ENCODE assay signal across 15 cellular contexts in the genomic region with DNA sequence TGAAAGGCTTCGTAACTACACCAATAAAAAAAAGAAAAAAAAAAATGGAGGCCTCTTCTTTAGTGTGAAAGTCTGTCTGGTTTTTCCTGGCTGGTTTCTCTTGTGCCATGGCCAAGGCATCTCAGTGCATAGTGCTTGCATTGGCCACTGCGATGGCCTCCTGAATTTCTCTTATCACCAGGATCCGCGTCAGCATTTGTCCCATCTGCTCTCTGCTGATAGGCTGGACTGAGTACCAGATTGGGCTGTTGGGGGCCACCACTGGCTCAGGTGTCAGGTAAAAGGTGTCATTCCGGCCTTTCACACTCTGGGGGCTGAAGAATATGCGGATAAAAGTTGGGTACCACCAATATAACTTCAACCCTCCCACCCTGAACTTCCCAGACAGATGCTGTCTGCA. TPM values are rescaled to one million over a fixed set of nuclear protein-coding genes. Genes with fewer than 3 reads are reported as not detected.
A peak's percentile ranks its signal among the peaks of the same experiment; 100 is the strongest.
DNase-seq lines count a peak whose midpoint lies in the region; ATAC-seq, FAIRE-seq and TF ChIP-seq lines count a peak whose summit lies in the region.
"Had no signal": no experiment of that assay in that cellular context is flagged by ENCODE, and none has a peak within 500 bp of the region (broad histone marks: within the 10 kb centered on the region; RNA-seq: fewer than 3 reads in every experiment).

No MANE protein-coding gene starts in this region.

- peaks cover 7% of the 10 kb centered on the region for H3K9me1 ChIP-seq in K562 (ENCODE audit: control insufficient read depth, insufficient read depth, low read length)

- no peaks in the 10 kb centered on the region for H3K9me3 Mint-ChIP-seq in activated CD8-positive, alpha-beta memory T cell treated with anti-CD3 and anti-CD28 coated beads, Interleukin-2, amount 10 ng/mL, durations not matched to agents 7 days and 5 days (ENCODE audit: low read depth)
- peaks cover 0 to 2% (median 0%) of the 10 kb centered on the region in 5 donors for H3K9me3 Mint-ChIP-seq in CD8-positive, alpha-beta memory T cell
- H3K9me3 Mint-ChIP-seq: H9 had no signal

- H3K4me1 Mint-ChIP-seq in activated CD8-positive, alpha-beta memory T cell treated with anti-CD3 and anti-CD28 coated beads, Interleukin-2, amount 10 ng/mL, durations not matched to agents 7 days and 5 days, result peaks cover 35% of the 10 kb centered on the region
- peaks cover 23 to 40% (median 31%) of the 10 kb centered on the region in 3 donors for H3K4me1 Mint-ChIP-seq in CD8-positive, alpha-beta memory T cell

- no peaks in the 10 kb centered on the region for H3K9me3 ChIP-seq in CD8-positive, alpha-beta memory T cell (ENCODE audit: low read length)
- H3K9me3 ChIP-seq in K562 (replicated peaks; ENCODE audit: control insufficient read depth, insufficient read depth, low read depth, low read length), result no peaks in the 10 kb centered on the region
- H3K9me3 ChIP-seq in neutrophil, result no peaks in the 10 kb centered on the region
- H3K9me3 ChIP-seq: colonic mucosa, right atrium auricular region had no signal

- H3K27ac Mint-ChIP-seq in activated CD8-positive, alpha-beta memory T cell treated with anti-CD3 and anti-CD28 coated beads, Interleukin-2, amount 10 ng/mL, durations not matched to agents 7 days and 5 days, result peak overlapping the region; percentile 44
- H3K27ac Mint-ChIP-seq in CD8-positive, alpha-beta memory T cell, result peak overlapping the region in 6 of 8 donors; percentile 69 to 98 (median 88)

- DNase-seq in activated CD8-positive, alpha-beta memory T cell treated with anti-CD3 and anti-CD28 coated beads, Interleukin-2, amount 10 ng/mL, durations not matched to agents 7 days and 5 days, result no peak
- DNase-seq in activated CD8-positive, alpha-beta memory T cell treated with anti-CD3 and anti-CD28 coated beads, Interleukin-2, amount 50 U/mL, for 48 hours, result no peak
- no peak for DNase-seq in CD8-positive, alpha-beta memory T cell
- DNase-seq in K562 (ENCODE audit: extremely low read depth in 1 of 4, low spot score in 3 of 4) (peak in 3 of 4 experiments; percentile 28 to 53 (median 47)), occipital lobe (lab: John Stamatoyannopoulos, UW) (no peak)
- DNase-seq: colonic mucosa; foreskin keratinocyte; H9; NCI-H524; stimulated activated naive CD4-positive, alpha-beta T cell treated with Interleukin-2 at 50 U/mL for 16 hours had no signal

- no peak overlapping the region for H3K4me2 ChIP-seq in K562 (ENCODE audit: insufficient read depth, low read length)
- H3K4me2 ChIP-seq: KMS-11 had no signal

- TF ChIP-seq CTCF in K562 (IDR thresholded peaks at IDR 0.05 in 2 of 3, conservative IDR thresholded peaks at IDR 0.05 in 1 of 3; ENCODE audit: insufficient read depth in 2 of 3, low read depth in 1 of 3, low read length in 3 of 3) (no peak), neutrophil (IDR thresholded peaks at IDR 0.05) (no peak)

- H3K79me2 ChIP-seq in K562 (ENCODE audit: control insufficient read depth, insufficient read depth, low read length), result peaks cover 41% of the 10 kb centered on the region

- no peak for TF ChIP-seq POLR2A in K562 (conservative IDR thresholded peaks at IDR 0.05)

- in situ Hi-C loops in K562 (cut with MboI), result no loop called here

- no peak overlapping the region for H3K4me3 Mint-ChIP-seq in activated CD8-positive, alpha-beta memory T cell treated with anti-CD3 and anti-CD28 coated beads, Interleukin-2, amount 10 ng/mL, durations not matched to agents 7 days and 5 days
- peak overlapping the region in 1 of 7 donors; percentile 44 for H3K4me3 Mint-ChIP-seq in CD8-positive, alpha-beta memory T cell

- H3K27me3 ChIP-seq in CD8-positive, alpha-beta memory T cell (ENCODE audit: insufficient read depth, low read length, poor library complexity, severe bottlenecking), result no peaks in the 10 kb centered on the region
- H3K27me3 ChIP-seq in K562 (ENCODE audit: control insufficient read depth in 2 of 2, insufficient read depth in 2 of 2, low read length in 2 of 2) (no peaks in the 10 kb centered on the region), neutrophil (no peaks in the 10 kb centered on the region)
- H3K27me3 ChIP-seq: colonic mucosa, foreskin keratinocyte, right atrium auricular region had no signal

- H3K27ac ChIP-seq in CD8-positive, alpha-beta memory T cell (ENCODE audit: low read depth, low read length), result no peak overlapping the region
- H3K27ac ChIP-seq in K562 (ENCODE audit: extremely low read depth, low read depth, low read length) (no peak overlapping the region), neutrophil (peak overlapping the region; percentile 82)
- H3K27ac ChIP-seq: foreskin keratinocyte had no signal

- intact Hi-C loops in K562 (cut with micrococcal nuclease), result no loop called here

- TF ChIP-seq EP300 in K562 (IDR thresholded peaks at IDR 0.05; ENCODE audit: low read length), result no peak

- no peak for ATAC-seq in activated CD8-positive, alpha-beta memory T cell treated with anti-CD3 and anti-CD28 coated beads, Interleukin-2, amount 10 ng/mL, durations not matched to agents 7 days and 5 days
- no peak for ATAC-seq in K562
- no peak for ATAC-seq in GM21360 (IDR thresholded peaks at IDR 0.05; ENCODE audit: unreplicated experiment)
- no peak for ATAC-seq in GM18520 (IDR thresholded peaks at IDR 0.05; ENCODE audit: unreplicated experiment)
- ATAC-seq: foreskin keratinocyte had no signal

- H3K27me3 Mint-ChIP-seq in activated CD8-positive, alpha-beta memory T cell treated with anti-CD3 and anti-CD28 coated beads, Interleukin-2, amount 10 ng/mL, durations not matched to agents 7 days and 5 days, result no peaks in the 10 kb centered on the region
- H3K27me3 Mint-ChIP-seq in CD8-positive, alpha-beta memory T cell, result peaks cover 0 to 2% of the 10 kb centered on the region in 2 donors

- POLR2A ChIA-PET in CD8-positive, alpha-beta memory T cell (lab: Charles Lee), result no interaction called here
- POLR2A ChIA-PET in K562 (lab: Yijun Ruan, JAX), result interaction anchor here (0.6 kb wide), 2 partner anchors 43 to 321 kb away, joined by 3 read pairs; no protein-coding TSS in a partner anchor

- peaks cover 52% of the 10 kb centered on the region for H3K36me3 ChIP-seq in CD8-positive, alpha-beta memory T cell (ENCODE audit: insufficient read depth, low read length)
- peaks cover 80% of the 10 kb centered on the region for H3K36me3 ChIP-seq in K562 (ENCODE audit: control insufficient read depth, insufficient read depth, low read length)
- peaks cover 52% of the 10 kb centered on the region for H3K36me3 ChIP-seq in neutrophil

- 41% methylated on average over 4 of the region's 6 CpGs for WGBS in K562 (ENCODE audit: insufficient coverage, low coverage, missing lambda C conversion rate)

- peaks cover 41% of the 10 kb centered on the region for H3K36me3 Mint-ChIP-seq in activated CD8-positive, alpha-beta memory T cell treated with anti-CD3 and anti-CD28 coated beads, Interleukin-2, amount 10 ng/mL, durations not matched to agents 7 days and 5 days
- peaks cover 0 to 72% (median 12%) of the 10 kb centered on the region in 3 donors for H3K36me3 Mint-ChIP-seq in CD8-positive, alpha-beta memory T cell

- no TSS peak for BruUV-seq in K562 (replicated peaks; lab: Mats Ljungman, UMichigan)

- H3K4me1 ChIP-seq in CD8-positive, alpha-beta memory T cell (ENCODE audit: insufficient read depth, low read length), result peaks cover 16% of the 10 kb centered on the region
- H3K4me1 ChIP-seq in K562 (replicated peaks in 1 of 2; ENCODE audit: control insufficient read depth in 2 of 2, insufficient read depth in 2 of 2, low read length in 2 of 2), result peaks cover 28 to 37% of the 10 kb centered on the region in 2 experiments; a peak in 4 of 5 replicates
- peaks cover 15 to 16% of the 10 kb centered on the region in 2 experiments for H3K4me1 ChIP-seq in neutrophil (ENCODE audit: control insufficient read depth in 1 of 2, insufficient read depth in 1 of 2, low read depth in 1 of 2, low read length in 1 of 2)

- peaks cover 7% of the 10 kb centered on the region for H4K20me1 ChIP-seq in K562 (replicated peaks; ENCODE audit: control insufficient read depth, insufficient read depth, low read length)

- H2AFZ ChIP-seq in K562 (ENCODE audit: low read depth, low read length), result no peak overlapping the region

- FAIRE-seq in K562 (lab: Jason Lieb, UNC), result no peak

- no peak for TF ChIP-seq RAD21 in K562 (CRISPR knock-in tag; conservative IDR thresholded peaks at IDR 0.05 in 1 of 2, IDR thresholded peaks at IDR 0.05 in 1 of 2)

- no peak overlapping the region for H3K4me3 ChIP-seq in CD8-positive, alpha-beta memory T cell (ENCODE audit: low read length)
- no peak overlapping the region for H3K4me3 ChIP-seq in K562
- no peak overlapping the region for H3K4me3 ChIP-seq in neutrophil (ENCODE audit: low read depth in 1 of 2, low read length in 1 of 2)
- H3K4me3 ChIP-seq: colonic mucosa, right atrium auricular region had no signal

- H3K9ac ChIP-seq in K562 (ENCODE audit: insufficient read depth in 1 of 2, low read depth in 2 of 2, low read length in 2 of 2), result no peak overlapping the region
- H3K9ac ChIP-seq: KMS-11 had no signal

- CTCF ChIA-PET in activated CD8-positive, alpha-beta memory T cell treated with anti-CD3 and anti-CD28 coated beads, Interleukin-2, amount 10 ng/mL, durations not matched to agents 7 days and 5 days (lab: Charles Lee), result interaction anchor here (1.5 to 2.5 kb wide), 2 partner anchors 9 to 39 kb away, joined by 4 to 16 read pairs; a partner anchor contains a TSS
- CTCF ChIA-PET in CD8-positive, alpha-beta memory T cell (lab: Charles Lee), result interaction anchor here (1.0 to 2.0 kb wide), 3 partner anchors 9 to 64 kb away, joined by 3 to 9 read pairs (median 4); a partner anchor contains a TSS
- CTCF ChIA-PET in K562 (lab: Yijun Ruan, JAX; ENCODE audit: low intra/inter-chr PET ratio), result no interaction called here

RNA-seq across cellular contexts. Expression of a gene that starts 1.1 kb away (rescaled TPM):
- 100 to 1,000 TPM; 186 to 229 TPM for total RNA-seq in activated CD8-positive, alpha-beta memory T cell treated with anti-CD3 and anti-CD28 coated beads, Interleukin-2, amount 10 ng/mL, durations not matched to agents 7 days and 5 days
- total RNA-seq in CD8-positive, alpha-beta memory T cell, result 100 to 1,000 TPM; 448 to 457 TPM
- 76.1 TPM for polyA plus RNA-seq in CD8-positive, alpha-beta memory T cell
- 224 and 455 TPM in 2 replicates for total RNA-seq in K562 (2011; cell fraction: chromatin; rRNA removed; ENCODE audit: low replicate concordance)
- total RNA-seq in K562 (2011; cell fraction: nucleolus; rRNA removed), result 251 and 255 TPM in 2 replicates
- 226 and 247 TPM in 2 replicates for total RNA-seq in K562 (2011; cell fraction: nucleoplasm; rRNA removed)
- total RNA-seq in K562 (2014; rRNA removed) (376 and 506 TPM in 2 replicates), K562 (2014; rRNA removed; fragmentation: Illumina TruSeq; extraction: Trizol) (296 and 320 TPM in 2 replicates), K562 (2015; rRNA removed; fragmentation: Illumina TruSeq; extraction: Trizol) (359 and 366 TPM in 2 replicates), K562 (2021) (315 and 318 TPM in 2 replicates), occipital lobe (190 TPM)
- polyA plus RNA-seq in K562 (2011; rRNA removed) (332 and 336 TPM in 2 replicates), K562 (2014; fragmentation: Illumina TruSeq; extraction: Trizol) (362 and 391 TPM in 2 replicates), K562 (2014; fragmentation: Nextera tagmentation; extraction: Ambion mirVana) (100 to 1,000 TPM; 426 to 507 TPM), K562 (2014; rRNA removed) (352 and 442 TPM in 2 replicates)
- 304 and 356 TPM in 2 replicates for polyA plus RNA-seq in K562 (2011; cell fraction: cytosol; rRNA removed)
- 437 and 515 TPM in 2 replicates for polyA plus RNA-seq in K562 (2011; cell fraction: nucleus; rRNA removed)
- 268 and 344 TPM in 2 replicates for polyA plus RNA-seq in K562 (2012)
- 413 and 500 TPM in 2 replicates for polyA minus RNA-seq in K562 (2011; rRNA and poly(A)+ RNA removed)
- polyA minus RNA-seq in K562 (2011; cell fraction: cytosol; rRNA and poly(A)+ RNA removed), result 300 and 330 TPM in 2 replicates
- 122 and 164 TPM in 2 replicates for polyA minus RNA-seq in K562 (2011; cell fraction: nucleus; rRNA and poly(A)+ RNA removed)

RNA-seq across cellular contexts. Expression of a gene that starts 8.4 kb away (rescaled TPM):
- 100 to 1,000 TPM in 1 of 2 experiments, 10 to 100 TPM in 1; 94.3 to 101 TPM for total RNA-seq in activated CD8-positive, alpha-beta memory T cell treated with anti-CD3 and anti-CD28 coated beads, Interleukin-2, amount 10 ng/mL, durations not matched to agents 7 days and 5 days
- total RNA-seq in CD8-positive, alpha-beta memory T cell, result 10 to 100 TPM; 86.3 to 88.8 TPM
- polyA plus RNA-seq in CD8-positive, alpha-beta memory T cell, result 217 TPM
- 14.7 and 50.3 TPM in 2 replicates for total RNA-seq in K562 (2011; cell fraction: chromatin; rRNA removed; ENCODE audit: low replicate concordance)
- 65.5 and 74.9 TPM in 2 replicates for total RNA-seq in K562 (2011; cell fraction: nucleolus; rRNA removed)
- total RNA-seq in K562 (2011; cell fraction: nucleoplasm; rRNA removed), result 27.9 and 29.3 TPM in 2 replicates
- 127 and 133 TPM in 2 replicates for total RNA-seq in K562 (2014; rRNA removed)
- total RNA-seq in K562 (2014; rRNA removed; fragmentation: Illumina TruSeq; extraction: Trizol), result 17.9 and 22.4 TPM in 2 replicates
- 26.5 and 27.7 TPM in 2 replicates for total RNA-seq in K562 (2015; rRNA removed; fragmentation: Illumina TruSeq; extraction: Trizol)
- total RNA-seq in K562 (2021), result 73.3 and 77.2 TPM in 2 replicates
- 22.5 and 25.1 TPM in 2 replicates for polyA plus RNA-seq in K562 (2011; rRNA removed)
- 36.7 and 88.5 TPM in 2 replicates for polyA plus RNA-seq in K562 (2011; cell fraction: cytosol; rRNA removed)
- 21.1 and 28.5 TPM in 2 replicates for polyA plus RNA-seq in K562 (2011; cell fraction: nucleus; rRNA removed)
- 62.2 and 78.2 TPM in 2 replicates for polyA plus RNA-seq in K562 (2012)
- 39.8 and 49.8 TPM in 2 replicates for polyA plus RNA-seq in K562 (2014; fragmentation: Illumina TruSeq; extraction: Trizol)
- 10 to 100 TPM; 17.0 to 36.3 TPM for polyA plus RNA-seq in K562 (2014; fragmentation: Nextera tagmentation; extraction: Ambion mirVana)
- 64.6 and 75.9 TPM in 2 replicates for polyA plus RNA-seq in K562 (2014; rRNA removed)
- polyA minus RNA-seq in K562 (2011; rRNA and poly(A)+ RNA removed), result 9.4 and 16.0 TPM in 2 replicates
- polyA minus RNA-seq in K562 (2011; cell fraction: cytosol; rRNA and poly(A)+ RNA removed), result 24.0 and 27.2 TPM in 2 replicates
- 42.8 and 44.3 TPM in 2 replicates for polyA minus RNA-seq in K562 (2011; cell fraction: nucleus; rRNA and poly(A)+ RNA removed)
- total RNA-seq in occipital lobe, result 33.4 TPM

RNA-seq across cellular contexts. Expression of a gene that starts 12.0 kb away (rescaled TPM):
- total RNA-seq in activated CD8-positive, alpha-beta memory T cell treated with anti-CD3 and anti-CD28 coated beads, Interleukin-2, amount 10 ng/mL, durations not matched to agents 7 days and 5 days, result 10 to 100 TPM; 25.8 to 29.9 TPM
- total RNA-seq in CD8-positive, alpha-beta memory T cell, result 10 to 100 TPM; 27.9 to 31.7 TPM
- 24.4 TPM for polyA plus RNA-seq in CD8-positive, alpha-beta memory T cell
- 35.7 and 101 TPM in 2 replicates for total RNA-seq in K562 (2011; cell fraction: chromatin; rRNA removed; ENCODE audit: low replicate concordance)
- total RNA-seq in K562 (2011; cell fraction: nucleolus; rRNA removed), result 84.0 and 85.6 TPM in 2 replicates
- total RNA-seq in K562 (2011; cell fraction: nucleoplasm; rRNA removed), result 43.0 and 44.7 TPM in 2 replicates
- total RNA-seq in K562 (2014; rRNA removed) (15.7 and 18.0 TPM in 2 replicates), K562 (2014; rRNA removed; fragmentation: Illumina TruSeq; extraction: Trizol) (8.4 and 11.6 TPM in 2 replicates), K562 (2015; rRNA removed; fragmentation: Illumina TruSeq; extraction: Trizol) (10.6 and 11.9 TPM in 2 replicates), K562 (2021) (15.7 and 16.0 TPM in 2 replicates), occipital lobe (47.4 TPM)
- polyA plus RNA-seq in K562 (2011; rRNA removed) (30.5 and 31.3 TPM in 2 replicates), K562 (2014; fragmentation: Illumina TruSeq; extraction: Trizol) (14.4 and 15.9 TPM in 2 replicates), K562 (2014; fragmentation: Nextera tagmentation; extraction: Ambion mirVana) (1 to 10 TPM; 6.6 to 7.2 TPM), K562 (2014; rRNA removed) (18.3 and 20.5 TPM in 2 replicates)
- 45.1 and 53.1 TPM in 2 replicates for polyA plus RNA-seq in K562 (2011; cell fraction: cytosol; rRNA removed)
- 167 and 168 TPM in 2 replicates for polyA plus RNA-seq in K562 (2011; cell fraction: nucleus; rRNA removed)
- 18.1 and 28.0 TPM in 2 replicates for polyA plus RNA-seq in K562 (2012)
- polyA minus RNA-seq in K562 (2011; rRNA and poly(A)+ RNA removed), result 15.7 and 24.6 TPM in 2 replicates
- polyA minus RNA-seq in K562 (2011; cell fraction: cytosol; rRNA and poly(A)+ RNA removed), result 14.8 and 15.2 TPM in 2 replicates
- polyA minus RNA-seq in K562 (2011; cell fraction: nucleus; rRNA and poly(A)+ RNA removed), result 30.7 and 32.9 TPM in 2 replicates

RNA-seq across cellular contexts. Expression of a gene that starts 23.1 kb away (rescaled TPM):
- total RNA-seq in activated CD8-positive, alpha-beta memory T cell treated with anti-CD3 and anti-CD28 coated beads, Interleukin-2, amount 10 ng/mL, durations not matched to agents 7 days and 5 days, result 100 to 1,000 TPM; 130 to 154 TPM
- 100 to 1,000 TPM; 158 to 167 TPM for total RNA-seq in CD8-positive, alpha-beta memory T cell
- polyA plus RNA-seq in CD8-positive, alpha-beta memory T cell, result 82.9 TPM
- 147 and 376 TPM in 2 replicates for total RNA-seq in K562 (2011; cell fraction: chromatin; rRNA removed; ENCODE audit: low replicate concordance)
- 205 and 207 TPM in 2 replicates for total RNA-seq in K562 (2011; cell fraction: nucleolus; rRNA removed)
- 128 and 141 TPM in 2 replicates for total RNA-seq in K562 (2011; cell fraction: nucleoplasm; rRNA removed)
- total RNA-seq in K562 (2014; rRNA removed), result 33.7 and 43.1 TPM in 2 replicates
- total RNA-seq in K562 (2014; rRNA removed; fragmentation: Illumina TruSeq; extraction: Trizol), result 29.7 and 40.0 TPM in 2 replicates
- 44.7 and 46.7 TPM in 2 replicates for total RNA-seq in K562 (2015; rRNA removed; fragmentation: Illumina TruSeq; extraction: Trizol)
- 90.4 and 90.6 TPM in 2 replicates for total RNA-seq in K562 (2021)
- 47.6 and 69.8 TPM in 2 replicates for polyA plus RNA-seq in K562 (2011; rRNA removed)
- 64.5 and 91.8 TPM in 2 replicates for polyA plus RNA-seq in K562 (2011; cell fraction: cytosol; rRNA removed)
- polyA plus RNA-seq in K562 (2011; cell fraction: nucleus; rRNA removed), result 426 and 555 TPM in 2 replicates
- polyA plus RNA-seq in K562 (2012), result 82.6 and 84.1 TPM in 2 replicates
- 73.7 and 77.8 TPM in 2 replicates for polyA plus RNA-seq in K562 (2014; fragmentation: Illumina TruSeq; extraction: Trizol)
- 10 to 100 TPM in 1 of 2 experiments, 1 to 10 TPM in 1; 8.9 to 14.2 TPM for polyA plus RNA-seq in K562 (2014; fragmentation: Nextera tagmentation; extraction: Ambion mirVana)
- polyA plus RNA-seq in K562 (2014; rRNA removed), result 60.4 and 66.9 TPM in 2 replicates
- polyA minus RNA-seq in K562 (2011; rRNA and poly(A)+ RNA removed), result 46.0 and 52.0 TPM in 2 replicates
- 33.9 and 49.7 TPM in 2 replicates for polyA minus RNA-seq in K562 (2011; cell fraction: cytosol; rRNA and poly(A)+ RNA removed)
- polyA minus RNA-seq in K562 (2011; cell fraction: nucleus; rRNA and poly(A)+ RNA removed), result 35.3 and 35.7 TPM in 2 replicates
- 85.6 TPM for total RNA-seq in occipital lobe

RNA-seq across cellular contexts. Expression of a gene that starts 40.3 kb away (rescaled TPM):
- total RNA-seq in activated CD8-positive, alpha-beta memory T cell treated with anti-CD3 and anti-CD28 coated beads, Interleukin-2, amount 10 ng/mL, durations not matched to agents 7 days and 5 days, result 10 to 100 TPM; 44.5 to 50.6 TPM
- total RNA-seq in CD8-positive, alpha-beta memory T cell, result 10 to 100 TPM; 28.6 to 33.0 TPM
- polyA plus RNA-seq in CD8-positive, alpha-beta memory T cell, result 35.0 TPM
- 3.4 and 7.6 TPM in 2 replicates for total RNA-seq in K562 (2011; cell fraction: chromatin; rRNA removed; ENCODE audit: low replicate concordance)
- 4.1 and 6.7 TPM in 2 replicates for total RNA-seq in K562 (2011; cell fraction: nucleolus; rRNA removed)
- 3.4 and 3.7 TPM in 2 replicates for total RNA-seq in K562 (2011; cell fraction: nucleoplasm; rRNA removed)
- total RNA-seq in K562 (2014; rRNA removed) (0.23 and 0.33 TPM in 2 replicates), K562 (2014; rRNA removed; fragmentation: Illumina TruSeq; extraction: Trizol) (0.25 and 0.32 TPM in 2 replicates), K562 (2015; rRNA removed; fragmentation: Illumina TruSeq; extraction: Trizol) (0.14 TPM in 1 of 2 replicates, not detected in the other), K562 (2021) (0.27 and 0.66 TPM in 2 replicates), occipital lobe (53.0 TPM)
- polyA plus RNA-seq in K562 (2011; rRNA removed) (0.30 and 0.47 TPM in 2 replicates), K562 (2014; fragmentation: Illumina TruSeq; extraction: Trizol) (0.09 and 0.29 TPM in 2 replicates), K562 (2014; fragmentation: Nextera tagmentation; extraction: Ambion mirVana) (not detected), K562 (2014; rRNA removed) (0.22 and 0.29 TPM in 2 replicates)
- polyA plus RNA-seq in K562 (2011; cell fraction: cytosol; rRNA removed), result 0.34 and 0.42 TPM in 2 replicates
- 1.3 and 3.4 TPM in 2 replicates for polyA plus RNA-seq in K562 (2011; cell fraction: nucleus; rRNA removed)
- polyA plus RNA-seq in K562 (2012), result 0.18 and 0.48 TPM in 2 replicates
- polyA minus RNA-seq in K562 (2011; rRNA and poly(A)+ RNA removed), result 0.63 and 0.77 TPM in 2 replicates
- 0.67 and 1.5 TPM in 2 replicates for polyA minus RNA-seq in K562 (2011; cell fraction: cytosol; rRNA and poly(A)+ RNA removed)
- polyA minus RNA-seq in K562 (2011; cell fraction: nucleus; rRNA and poly(A)+ RNA removed), result 1.00 and 1.9 TPM in 2 replicates

Comparison
In these comparisons a context has a peak if more than half of its experiments do, and no peak if none do; other contexts are left out.
1. DNase-seq: peak in K562 (3 of 4); none in activated CD8-positive, alpha-beta memory T cell treated with anti-CD3 and anti-CD28 coated beads, Interleukin-2, amount 10 ng/mL, durations not matched to agents 7 days and 5 days (single experiment), activated CD8-positive, alpha-beta memory T cell treated with anti-CD3 and anti-CD28 coated beads, Interleukin-2, amount 50 U/mL, for 48 hours (single experiment), CD8-positive, alpha-beta memory T cell (0 of 5) and occipital lobe (single experiment).